In the genomic region with DNA sequence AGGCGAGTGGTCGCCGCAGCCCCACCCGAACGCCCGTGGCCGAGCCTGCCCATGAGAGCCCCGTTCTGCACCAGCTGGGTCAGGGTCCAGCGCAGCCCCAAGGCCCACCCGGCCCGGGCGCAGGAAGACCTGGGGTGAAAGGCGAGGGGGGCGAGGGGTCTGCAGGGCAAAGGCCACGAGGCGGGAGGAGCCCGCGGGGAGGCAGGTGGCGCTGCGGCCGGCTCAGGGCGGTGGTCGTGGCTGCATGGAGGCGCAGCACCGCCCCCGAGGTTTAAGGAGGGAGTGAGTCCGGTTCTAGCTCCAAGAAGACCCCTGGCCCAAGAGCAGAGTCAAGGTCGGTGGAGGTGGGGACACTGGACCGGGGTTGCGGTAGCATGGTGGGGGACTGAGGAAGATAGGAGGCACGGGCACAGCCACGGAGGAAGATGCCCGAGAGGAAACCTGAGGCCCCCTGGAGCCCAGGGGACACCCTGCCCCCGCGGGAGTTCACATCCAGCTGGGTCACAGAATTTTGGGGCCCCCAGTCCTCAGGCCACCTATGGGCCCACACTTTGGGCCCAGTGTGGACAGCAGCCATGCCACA, we compare ENCODE assay signal across 8 cellular contexts. TPM values are rescaled to one million over a fixed set of nuclear protein-coding genes. Genes with fewer than 3 reads are reported as not detected.
DNase-seq lines count a peak whose midpoint lies in the region; ATAC-seq, FAIRE-seq and TF ChIP-seq lines count a peak whose summit lies in the region.

No MANE protein-coding gene starts in this region.

- no peaks in the 10 kb centered on the region for H3K9me3 Mint-ChIP-seq in CD8-positive, alpha-beta T cell
- H3K9me3 Mint-ChIP-seq in activated T-helper 17 cell treated with anti-CD3 and anti-CD28 coated beads, Interleukin-2, amount 50 U/mL, for 72 hours: no peaks in the 10 kb centered on the region

- peaks cover 11% of the 10 kb centered on the region for H3K36me3 Mint-ChIP-seq in CD8-positive, alpha-beta T cell
- H3K36me3 Mint-ChIP-seq in activated T-helper 17 cell treated with anti-CD3 and anti-CD28 coated beads, Interleukin-2, amount 50 U/mL, for 72 hours (ENCODE audit: low read depth): peaks cover 14% of the 10 kb centered on the region

- H3K79me2 ChIP-seq in OCI-LY3 (ENCODE audit: low read length) (no peaks in the 10 kb centered on the region), osteoblast (ENCODE audit: insufficient read depth, low read length) (peaks cover 30% of the 10 kb centered on the region)

- no peak for FAIRE-seq in GM19239 (lab: Jason Lieb, UNC)

- H3K4me1 Mint-ChIP-seq in CD8-positive, alpha-beta T cell (ENCODE audit: low read depth): peaks cover 22% of the 10 kb centered on the region
- H3K4me1 Mint-ChIP-seq in activated T-helper 17 cell treated with anti-CD3 and anti-CD28 coated beads, Interleukin-2, amount 50 U/mL, for 72 hours: peaks cover 8% of the 10 kb centered on the region

- no peaks in the 10 kb centered on the region for H3K9me3 ChIP-seq in CD8-positive, alpha-beta T cell (ENCODE audit: low read length)
- no peaks in the 10 kb centered on the region for H3K9me3 ChIP-seq in OCI-LY3 (ENCODE audit: insufficient read depth, low read length)
- H3K9me3 ChIP-seq in endocrine pancreas (ENCODE audit: control insufficient read depth, low read length): no peaks in the 10 kb centered on the region
- H3K9me3 ChIP-seq in osteoblast (ENCODE audit: low read depth, low read length): no peaks in the 10 kb centered on the region

- H3K27me3 ChIP-seq in CD8-positive, alpha-beta T cell (ENCODE audit: insufficient read depth, low read length): no peaks in the 10 kb centered on the region
- H3K27me3 ChIP-seq in OCI-LY3 (ENCODE audit: low read depth, low read length) (no peaks in the 10 kb centered on the region), endocrine pancreas (ENCODE audit: control insufficient read depth, insufficient read depth, low read length) (no peaks in the 10 kb centered on the region), osteoblast (ENCODE audit: insufficient read depth, low read length) (no peaks in the 10 kb centered on the region)

- no peak overlapping the region for H3K27ac ChIP-seq in CD8-positive, alpha-beta T cell (ENCODE audit: low read depth, low read length)
- H3K27ac ChIP-seq in OCI-LY3 (ENCODE audit: low read length) (no peak overlapping the region; the same call in 1 of the 2 replicates), osteoblast (ENCODE audit: low read depth, low read length) (no peak overlapping the region)

- TF ChIP-seq CTCF in CD8-positive, alpha-beta T cell (IDR thresholded peaks at IDR 0.05): no peak
- TF ChIP-seq CTCF in OCI-LY3 (IDR thresholded peaks at IDR 0.05; ENCODE audit: low read depth, low read length) (no peak), osteoblast (IDR thresholded peaks at IDR 0.05; ENCODE audit: extremely low read depth, low read depth, low read length) (no peak), GM20000 (IDR thresholded peaks at IDR 0.05; ENCODE audit: extremely low read depth, missing control alignments) (no peak)

- no peak overlapping the region for H3K27ac Mint-ChIP-seq in CD8-positive, alpha-beta T cell
- no peak overlapping the region for H3K27ac Mint-ChIP-seq in activated T-helper 17 cell treated with anti-CD3 and anti-CD28 coated beads, Interleukin-2, amount 50 U/mL, for 72 hours

- intact Hi-C loops in CD8-positive, alpha-beta T cell (cut with DNase I, micrococcal nuclease): loop anchor here (1.0 to 5.0 kb wide), 11 partner anchors 19 to 441 kb away; a partner anchor contains a TSS

- H3K36me3 ChIP-seq in CD8-positive, alpha-beta T cell (ENCODE audit: insufficient read depth, low read length): peaks cover 9% of the 10 kb centered on the region
- H3K36me3 ChIP-seq in OCI-LY3 (replicated peaks; ENCODE audit: low read depth, low read length) (no peaks in the 10 kb centered on the region), endocrine pancreas (ENCODE audit: control insufficient read depth, insufficient read depth, low read length) (no peaks in the 10 kb centered on the region), osteoblast (ENCODE audit: insufficient read depth, low read length) (peaks cover 10% of the 10 kb centered on the region)

- H3K27me3 Mint-ChIP-seq in CD8-positive, alpha-beta T cell (ENCODE audit: low read depth): no peaks in the 10 kb centered on the region
- H3K27me3 Mint-ChIP-seq in activated T-helper 17 cell treated with anti-CD3 and anti-CD28 coated beads, Interleukin-2, amount 50 U/mL, for 72 hours: no peaks in the 10 kb centered on the region

- CTCF ChIA-PET in CD8-positive, alpha-beta T cell (lab: Charles Lee): interaction anchor here (0.8 to 3.7 kb wide), 20 partner anchors 9 to 369 kb away, joined by 3 to 61 read pairs (median 4); a partner anchor contains a TSS

- POLR2A ChIA-PET in CD8-positive, alpha-beta T cell (lab: Charles Lee): interaction anchor here (0.6 to 2.5 kb wide), 10 partner anchors 10 to 369 kb away, joined by 3 to 12 read pairs (median 4); a partner anchor contains a TSS

- DNase-seq in CD8-positive, alpha-beta T cell: peak in 2 of 7 experiments; percentile 26 to 31
- DNase-seq in osteoblast (ENCODE audit: insufficient read length, low spot score, missing footprints): no peak
- no peak for DNase-seq in GM19239 (ENCODE audit: insufficient read length, low spot score)
- DNase-seq in GM20000 (ENCODE audit: low spot score): no peak

- H3K4me3 Mint-ChIP-seq in CD8-positive, alpha-beta T cell: peak overlapping the region; percentile 73
- no peak overlapping the region for H3K4me3 Mint-ChIP-seq in activated T-helper 17 cell treated with anti-CD3 and anti-CD28 coated beads, Interleukin-2, amount 50 U/mL, for 72 hours

- peak overlapping the region; percentile 22 for H3K9ac ChIP-seq in OCI-LY3 (ENCODE audit: low read length)
- H3K9ac ChIP-seq in endocrine pancreas (ENCODE audit: control insufficient read depth, insufficient read depth, low read length): peak overlapping the region; percentile 8

- H3K4me2 ChIP-seq in OCI-LY3 (ENCODE audit: low read length): peak overlapping the region; percentile 79
- H3K4me2 ChIP-seq in osteoblast (ENCODE audit: insufficient read depth, low read length): peak overlapping the region; percentile 91

- peak overlapping the region; percentile 89 for H3K4me3 ChIP-seq in CD8-positive, alpha-beta T cell (ENCODE audit: low read depth, low read length)
- H3K4me3 ChIP-seq in OCI-LY3 (ENCODE audit: low read length): peak overlapping the region; percentile 98
- no peak overlapping the region for H3K4me3 ChIP-seq in endocrine pancreas (ENCODE audit: control insufficient read depth, insufficient read depth, low read length)
- peak overlapping the region; percentile 87 for H3K4me3 ChIP-seq in osteoblast (ENCODE audit: insufficient read depth, low read length)

- no peak overlapping the region for H2AFZ ChIP-seq in OCI-LY3 (ENCODE audit: low read depth, low read length)
- H2AFZ ChIP-seq in osteoblast (ENCODE audit: low read length): peak overlapping the region; percentile 29

- peaks cover 33% of the 10 kb centered on the region for H3K4me1 ChIP-seq in CD8-positive, alpha-beta T cell (ENCODE audit: insufficient read depth, low read length)
- peaks cover 15% of the 10 kb centered on the region; the same call in 1 of the 2 replicates for H3K4me1 ChIP-seq in OCI-LY3 (ENCODE audit: low read length)
- H3K4me1 ChIP-seq in endocrine pancreas (ENCODE audit: control insufficient read depth, insufficient read depth, low read length): no peaks in the 10 kb centered on the region
- peaks cover 11% of the 10 kb centered on the region for H3K4me1 ChIP-seq in osteoblast (ENCODE audit: insufficient read depth, low read length)

- H4K20me1 ChIP-seq in OCI-LY3 (ENCODE audit: insufficient read depth, low read length) (no peaks in the 10 kb centered on the region), osteoblast (ENCODE audit: insufficient read depth, low read length) (peaks cover 11% of the 10 kb centered on the region)

- ATAC-seq in CD8-positive, alpha-beta T cell: peak; percentile 7
- ATAC-seq in GM18858 (IDR thresholded peaks at IDR 0.05; ENCODE audit: unreplicated experiment): no peak
- no peak for ATAC-seq in activated T-helper 17 cell treated with anti-CD3 and anti-CD28 coated beads, Interleukin-2, amount 50 U/mL, for 72 hours (replicated peaks)

RNA-seq across cellular contexts. Expression of a gene that starts 0.5 kb away (rescaled TPM):
- 10 to 100 TPM; 81.8 to 82.6 TPM for total RNA-seq in CD8-positive, alpha-beta T cell
- total RNA-seq in osteoblast: 19.2 and 20.6 TPM in 2 replicates
- 10 to 100 TPM; 66.4 to 67.5 TPM for total RNA-seq in activated T-helper 17 cell treated with anti-CD3 and anti-CD28 coated beads, Interleukin-2, amount 50 U/mL, for 72 hours

RNA-seq across cellular contexts. Expression of a gene that starts 6.7 kb away (rescaled TPM):
- 100 to 1,000 TPM; 121 to 122 TPM for total RNA-seq in CD8-positive, alpha-beta T cell
- 26.5 and 28.2 TPM in 2 replicates for total RNA-seq in osteoblast
- 10 to 100 TPM; 44.5 to 51.1 TPM for total RNA-seq in activated T-helper 17 cell treated with anti-CD3 and anti-CD28 coated beads, Interleukin-2, amount 50 U/mL, for 72 hours

RNA-seq across cellular contexts. Expression of a gene that starts 9.9 kb away (rescaled TPM):
- 1 to 10 TPM; 1.1 to 1.5 TPM for total RNA-seq in CD8-positive, alpha-beta T cell
- 24.8 and 34.0 TPM in 2 replicates for total RNA-seq in osteoblast
- 10 to 100 TPM in 1 of 2 donors, 1 to 10 TPM in 1; 5.0 to 14.8 TPM for total RNA-seq in activated T-helper 17 cell treated with anti-CD3 and anti-CD28 coated beads, Interleukin-2, amount 50 U/mL, for 72 hours

RNA-seq across cellular contexts. Expression of a gene that starts 18.6 kb away (rescaled TPM):
- total RNA-seq in CD8-positive, alpha-beta T cell: 1 to 10 TPM; 1.9 to 2.1 TPM
- 2.9 and 6.2 TPM in 2 replicates for total RNA-seq in osteoblast
- 10 to 100 TPM; 20.9 to 21.7 TPM for total RNA-seq in activated T-helper 17 cell treated with anti-CD3 and anti-CD28 coated beads, Interleukin-2, amount 50 U/mL, for 72 hours

RNA-seq across cellular contexts. Expression of a gene that starts 50.8 kb away (rescaled TPM):
- total RNA-seq in CD8-positive, alpha-beta T cell: 10 to 100 TPM; 32.7 to 34.6 TPM
- total RNA-seq in osteoblast: 13.0 and 15.6 TPM in 2 replicates
- total RNA-seq in activated T-helper 17 cell treated with anti-CD3 and anti-CD28 coated beads, Interleukin-2, amount 50 U/mL, for 72 hours: 10 to 100 TPM; 16.5 to 26.7 TPM
